In the genomic region with DNA sequence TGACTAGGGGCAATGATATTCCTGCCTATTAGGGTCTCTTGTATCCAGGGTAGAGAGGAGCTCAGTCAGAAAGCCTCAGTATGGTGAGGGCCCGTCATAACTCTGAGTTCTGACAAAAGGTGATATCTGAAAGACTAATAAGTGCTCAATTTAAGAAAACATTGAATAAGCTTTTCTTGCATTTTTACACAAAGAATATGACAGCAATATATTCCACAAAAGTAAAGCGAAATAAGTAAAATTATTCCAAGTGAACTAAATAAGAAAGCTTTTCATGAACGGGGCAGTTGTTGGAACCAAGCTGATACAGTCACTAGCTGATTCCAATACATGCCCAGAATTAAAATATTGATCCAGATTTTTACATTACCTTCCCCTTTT, we compare ENCODE assay signal across 16 cellular contexts. TPM values are rescaled to one million over a fixed set of nuclear protein-coding genes. Genes with fewer than 3 reads are reported as not detected.
DNase-seq lines count a peak whose midpoint lies in the region; FAIRE-seq and TF ChIP-seq lines count a peak whose summit lies in the region.
"Had no signal": no experiment of that assay in that cellular context is flagged by ENCODE, and none has a peak within 500 bp of the region (broad histone marks: within the 10 kb centered on the region; RNA-seq: fewer than 3 reads in every experiment).

No MANE protein-coding gene starts in this region.

- H3K9me3 ChIP-seq in Caco-2: no peaks in the 10 kb centered on the region
- no peaks in the 10 kb centered on the region for H3K9me3 ChIP-seq in astrocyte (ENCODE audit: insufficient read depth, low read depth, low read length)
- H3K9me3 ChIP-seq: A549 had no signal

- H3K4me1 ChIP-seq in Caco-2: peaks cover 58% of the 10 kb centered on the region
- no peaks in the 10 kb centered on the region for H3K4me1 ChIP-seq in astrocyte (ENCODE audit: insufficient read depth, low read length)

- no peak overlapping the region for H3K27ac ChIP-seq in astrocyte (ENCODE audit: low read depth, low read length)
- H3K27ac ChIP-seq: A549, C4-2B had no signal

- no peaks in the 10 kb centered on the region for H4K20me1 ChIP-seq in astrocyte (ENCODE audit: insufficient read depth, low read length)

- H3K27me3 Mint-ChIP-seq in activated CD4-positive, alpha-beta memory T cell treated with anti-CD3 and anti-CD28 coated beads, Interleukin-2, amount 10 ng/mL, durations not matched to agents 7 days and 5 days: peaks cover 2% of the 10 kb centered on the region
- no peaks in the 10 kb centered on the region for H3K27me3 Mint-ChIP-seq in activated CD4-positive, alpha-beta memory T cell treated with anti-CD3 and anti-CD28 coated beads for 36 hours
- H3K27me3 Mint-ChIP-seq in Caco-2 (ENCODE audit: insufficient read depth, unreplicated experiment) (no peaks in the 10 kb centered on the region), astrocyte (ENCODE audit: low read depth, unreplicated experiment) (peaks cover 3% of the 10 kb centered on the region), progenitor cell of endocrine pancreas (no peaks in the 10 kb centered on the region)
- H3K27me3 Mint-ChIP-seq: CD4-positive, alpha-beta T cell had no signal

- peaks cover 13% of the 10 kb centered on the region for H3K36me3 Mint-ChIP-seq in activated CD4-positive, alpha-beta memory T cell treated with anti-CD3 and anti-CD28 coated beads, Interleukin-2, amount 10 ng/mL, durations not matched to agents 7 days and 5 days (ENCODE audit: low read depth)
- no peaks in the 10 kb centered on the region for H3K36me3 Mint-ChIP-seq in activated CD4-positive, alpha-beta memory T cell treated with anti-CD3 and anti-CD28 coated beads for 36 hours
- H3K36me3 Mint-ChIP-seq in Caco-2 (ENCODE audit: insufficient read depth, unreplicated experiment) (peaks cover 13% of the 10 kb centered on the region), astrocyte (ENCODE audit: low read depth, unreplicated experiment) (no peaks in the 10 kb centered on the region), progenitor cell of endocrine pancreas (ENCODE audit: insufficient read depth) (no peaks in the 10 kb centered on the region)

- peak; percentile 5 for FAIRE-seq in astrocyte (lab: Jason Lieb, UNC)
- FAIRE-seq: HTR-8/SVneo had no signal

- H3K79me2 ChIP-seq in astrocyte (ENCODE audit: insufficient read depth, low read length): no peaks in the 10 kb centered on the region

- no peaks in the 10 kb centered on the region for H3K36me3 ChIP-seq in Caco-2 (ENCODE audit: control insufficient read depth, insufficient read depth, low read length)
- H3K36me3 ChIP-seq in astrocyte (ENCODE audit: insufficient read depth, low read length): no peaks in the 10 kb centered on the region

- no peak for TF ChIP-seq CTCF in Caco-2 (IDR thresholded peaks at IDR 0.05; ENCODE audit: insufficient read depth in 1 of 2, low read depth in 1 of 2, low read length in 1 of 2, severe bottlenecking in 1 of 2, unreplicated experiment in 1 of 2)
- no peak for TF ChIP-seq CTCF in astrocyte (IDR thresholded peaks at IDR 0.05; ENCODE audit: insufficient read depth, low read depth, low read length)
- TF ChIP-seq CTCF in progenitor cell of endocrine pancreas (IDR thresholded peaks at IDR 0.05; ENCODE audit: unreplicated experiment): no peak

- no peaks in the 10 kb centered on the region for H3K27me3 ChIP-seq in Caco-2 (replicated peaks; ENCODE audit: control insufficient read depth, insufficient read depth, low read length)
- no peaks in the 10 kb centered on the region for H3K27me3 ChIP-seq in astrocyte (ENCODE audit: insufficient read depth, low read length)

- no peak overlapping the region for H3K4me3 ChIP-seq in Caco-2 (ENCODE audit: low read depth, low read length)
- no peak overlapping the region for H3K4me3 ChIP-seq in astrocyte (ENCODE audit: insufficient read depth, low read depth, low read length)
- H3K4me3 ChIP-seq: A549, GM23338 had no signal

- DNase-seq in activated CD4-positive, alpha-beta memory T cell treated with anti-CD3 and anti-CD28 coated beads, Interleukin-2, amount 10 ng/mL, durations not matched to agents 7 days and 5 days: no peak
- DNase-seq in activated CD4-positive, alpha-beta memory T cell treated with anti-CD3 and anti-CD28 coated beads for 36 hours: no peak
- DNase-seq in Caco-2: no peak
- DNase-seq in astrocyte (ENCODE audit: low read depth): no peak
- no peak for DNase-seq in progenitor cell of endocrine pancreas (ENCODE audit: low spot score, unreplicated experiment)
- no peak for DNase-seq in activated gamma-delta T cell treated with Interleukin-2 at 50 U/mL for 16 hours
- no peak for DNase-seq in stimulated activated CD8-positive, alpha-beta memory T cell treated with anti-CD3 and anti-CD28 coated beads, Interleukin-4, amount 100 ng/mL, for 48 hours
- DNase-seq: AML-193; CD4-positive, alpha-beta T cell; DMS79 treated with DMSO at 0.1 percent for 48 hours; GF-D8; H7 had no signal

- no peak overlapping the region for H3K9ac ChIP-seq in astrocyte (ENCODE audit: low read length)

- no peak overlapping the region for H2AFZ ChIP-seq in astrocyte (ENCODE audit: low read depth, low read length)
- H2AFZ ChIP-seq: GM23338 had no signal

- peaks cover 44% of the 10 kb centered on the region for H3K4me1 Mint-ChIP-seq in activated CD4-positive, alpha-beta memory T cell treated with anti-CD3 and anti-CD28 coated beads, Interleukin-2, amount 10 ng/mL, durations not matched to agents 7 days and 5 days
- peaks cover 5% of the 10 kb centered on the region for H3K4me1 Mint-ChIP-seq in activated CD4-positive, alpha-beta memory T cell treated with anti-CD3 and anti-CD28 coated beads for 36 hours (ENCODE audit: low read depth)
- H3K4me1 Mint-ChIP-seq in Caco-2 (ENCODE audit: low read depth, unreplicated experiment) (peaks cover 25% of the 10 kb centered on the region), astrocyte (ENCODE audit: low read depth, unreplicated experiment) (no peaks in the 10 kb centered on the region), progenitor cell of endocrine pancreas (ENCODE audit: low read depth) (peaks cover 23% of the 10 kb centered on the region)

- intact Hi-C loops in activated CD4-positive, alpha-beta memory T cell treated with anti-CD3 and anti-CD28 coated beads for 36 hours (cut with micrococcal nuclease): no loop called here
- intact Hi-C loops in Caco-2 (cut with micrococcal nuclease; ENCODE audit: unreplicated experiment): loop anchor here (2.0 kb wide), 2 partner anchors 17 to 33 kb away; no protein-coding TSS in a partner anchor

- CTCF ChIA-PET in activated CD4-positive, alpha-beta memory T cell treated with anti-CD3 and anti-CD28 coated beads, Interleukin-2, amount 10 ng/mL, durations not matched to agents 7 days and 5 days (lab: Charles Lee): interaction anchor here (0.9 to 1.5 kb wide), 4 partner anchors 11 to 47 kb away, joined by 3 to 5 read pairs (median 3); no protein-coding TSS in a partner anchor
- CTCF ChIA-PET in activated CD4-positive, alpha-beta memory T cell treated with anti-CD3 and anti-CD28 coated beads for 36 hours (lab: Charles Lee): interaction anchor here (1.3 to 1.4 kb wide), 2 partner anchors 40 to 49 kb away, joined by 5 to 6 read pairs; partner anchors contain the start of gene CEACAM1
- CTCF ChIA-PET in Caco-2 (lab: Charles Lee): interaction anchor here (0.7 to 1.6 kb wide), 4 partner anchors 11 to 42 kb away, joined by 3 to 5 read pairs (median 4); no protein-coding TSS in a partner anchor

- peaks cover 2% of the 10 kb centered on the region for H3K9me3 Mint-ChIP-seq in activated CD4-positive, alpha-beta memory T cell treated with anti-CD3 and anti-CD28 coated beads, Interleukin-2, amount 10 ng/mL, durations not matched to agents 7 days and 5 days
- H3K9me3 Mint-ChIP-seq in activated CD4-positive, alpha-beta memory T cell treated with anti-CD3 and anti-CD28 coated beads for 36 hours: no peaks in the 10 kb centered on the region
- no peaks in the 10 kb centered on the region for H3K9me3 Mint-ChIP-seq in Caco-2 (ENCODE audit: unreplicated experiment)
- no peaks in the 10 kb centered on the region for H3K9me3 Mint-ChIP-seq in astrocyte (ENCODE audit: unreplicated experiment)
- H3K9me3 Mint-ChIP-seq in progenitor cell of endocrine pancreas (ENCODE audit: low read depth): no peaks in the 10 kb centered on the region
- H3K9me3 Mint-ChIP-seq: CD4-positive, alpha-beta T cell; GM23338 had no signal

- no peak overlapping the region for H3K4me2 ChIP-seq in astrocyte (ENCODE audit: low read length)
- H3K4me2 ChIP-seq: GM23338 had no signal

- no peak overlapping the region for H3K4me3 Mint-ChIP-seq in activated CD4-positive, alpha-beta memory T cell treated with anti-CD3 and anti-CD28 coated beads, Interleukin-2, amount 10 ng/mL, durations not matched to agents 7 days and 5 days
- H3K4me3 Mint-ChIP-seq in activated CD4-positive, alpha-beta memory T cell treated with anti-CD3 and anti-CD28 coated beads for 36 hours: no peak overlapping the region
- H3K4me3 Mint-ChIP-seq in Caco-2 (ENCODE audit: unreplicated experiment) (peak overlapping the region; percentile 17), astrocyte (ENCODE audit: unreplicated experiment) (no peak overlapping the region), progenitor cell of endocrine pancreas (ENCODE audit: low read depth) (no peak overlapping the region)
- H3K4me3 Mint-ChIP-seq: CD4-positive, alpha-beta T cell; GM23338 had no signal

- BruUV-seq in Caco-2 (replicated peaks; lab: Mats Ljungman, UMichigan): no TSS peak

- H3K27ac Mint-ChIP-seq in activated CD4-positive, alpha-beta memory T cell treated with anti-CD3 and anti-CD28 coated beads, Interleukin-2, amount 10 ng/mL, durations not matched to agents 7 days and 5 days: peak overlapping the region; percentile 82
- H3K27ac Mint-ChIP-seq in activated CD4-positive, alpha-beta memory T cell treated with anti-CD3 and anti-CD28 coated beads for 36 hours: no peak overlapping the region
- H3K27ac Mint-ChIP-seq in Caco-2 (ENCODE audit: unreplicated experiment) (peak overlapping the region; percentile 85), astrocyte (ENCODE audit: unreplicated experiment) (no peak overlapping the region), progenitor cell of endocrine pancreas (peak overlapping the region; percentile 59)
- H3K27ac Mint-ChIP-seq: CD4-positive, alpha-beta T cell; GM23338 had no signal

- POLR2A ChIA-PET in activated CD4-positive, alpha-beta memory T cell treated with anti-CD3 and anti-CD28 coated beads, Interleukin-2, amount 10 ng/mL, durations not matched to agents 7 days and 5 days (lab: Charles Lee): interaction anchor here (0.6 to 1.9 kb wide), 3 partner anchors 10 to 624 kb away, joined by 3 to 7 read pairs (median 6); no protein-coding TSS in a partner anchor
- POLR2A ChIA-PET in activated CD4-positive, alpha-beta memory T cell treated with anti-CD3 and anti-CD28 coated beads for 36 hours (lab: Charles Lee): no interaction called here
- POLR2A ChIA-PET in Caco-2 (lab: Charles Lee): no interaction called here

RNA-seq across cellular contexts. Expression of gene CEACAM1, which starts 40.5 kb away (rescaled TPM):
- 10 to 100 TPM; 38.2 to 43.0 TPM for total RNA-seq in activated CD4-positive, alpha-beta memory T cell treated with anti-CD3 and anti-CD28 coated beads, Interleukin-2, amount 10 ng/mL, durations not matched to agents 7 days and 5 days
- total RNA-seq in activated CD4-positive, alpha-beta memory T cell treated with anti-CD3 and anti-CD28 coated beads for 36 hours: 1 to 10 TPM; 5.4 to 5.8 TPM
- total RNA-seq in Caco-2 (2022) (7.1 and 9.9 TPM in 2 replicates), astrocyte (1.1 and 1.7 TPM in 2 replicates), progenitor cell of endocrine pancreas (0.69 and 1.9 TPM in 2 replicates)

RNA-seq across cellular contexts. Expression of gene CXCL17, which starts 45.0 kb away (rescaled TPM):
- total RNA-seq in activated CD4-positive, alpha-beta memory T cell treated with anti-CD3 and anti-CD28 coated beads, Interleukin-2, amount 10 ng/mL, durations not matched to agents 7 days and 5 days: not detected
- not detected for total RNA-seq in activated CD4-positive, alpha-beta memory T cell treated with anti-CD3 and anti-CD28 coated beads for 36 hours
- total RNA-seq in Caco-2 (2022) (1.1 and 1.3 TPM in 2 replicates), astrocyte (not detected in 2 replicates), progenitor cell of endocrine pancreas (0.48 and 0.64 TPM in 2 replicates)
- total RNA-seq: CD4-positive, alpha-beta T cell; GM23338; H7 had no signal

Comparison
In these comparisons a context has a peak if more than half of its experiments do, and no peak if none do; other contexts are left out.
1. H3K27ac Mint-ChIP-seq: peak in activated CD4-positive, alpha-beta memory T cell treated with anti-CD3 and anti-CD28 coated beads, Interleukin-2, amount 10 ng/mL, durations not matched to agents 7 days and 5 days (single experiment), Caco-2 (single experiment) and progenitor cell of endocrine pancreas (single experiment); none in activated CD4-positive, alpha-beta memory T cell treated with anti-CD3 and anti-CD28 coated beads for 36 hours (single experiment) and astrocyte (single experiment).